10 cellular contexts compared by ENCODE assay signal in the genomic region with DNA sequence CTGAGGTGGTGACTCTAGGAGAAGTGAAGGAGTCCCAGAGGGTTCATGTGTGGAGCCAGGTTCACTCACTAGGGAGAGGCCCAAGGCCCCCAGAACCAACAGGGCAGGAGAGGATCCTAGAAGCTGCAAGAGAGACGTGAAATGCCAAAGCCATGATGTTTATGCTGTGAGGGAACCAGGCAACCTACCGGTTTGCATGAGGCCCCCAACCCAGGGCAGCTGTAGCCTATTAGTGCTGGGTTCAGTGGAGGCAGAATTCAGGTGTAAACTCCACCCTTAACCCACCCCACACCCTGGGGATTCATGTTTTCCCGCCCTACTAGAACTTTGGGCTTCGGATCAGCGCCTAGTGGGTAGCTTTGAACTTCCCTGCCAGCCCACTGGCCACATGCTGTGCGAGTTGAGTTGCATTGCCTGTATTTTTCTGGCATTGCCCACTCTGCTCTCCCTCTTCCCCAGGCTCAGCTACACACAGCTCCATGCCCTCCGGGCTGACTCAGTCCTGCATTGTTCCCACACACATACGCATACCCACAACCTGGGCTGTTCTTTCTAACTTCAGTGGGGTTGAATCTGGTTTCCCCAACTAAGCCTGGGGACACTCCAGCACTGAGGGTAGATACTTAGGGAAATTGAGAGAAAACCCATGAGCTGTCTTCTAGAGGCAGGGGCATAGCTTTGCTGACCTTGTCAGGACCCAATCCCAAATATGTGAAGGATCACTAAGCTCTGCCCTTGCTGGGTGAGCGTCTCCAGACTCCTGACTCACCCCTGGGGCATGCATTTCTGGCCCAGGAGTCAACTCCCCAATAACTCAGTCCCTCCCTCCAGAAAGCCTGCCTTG. TPM values are rescaled to one million over a fixed set of nuclear protein-coding genes. Genes with fewer than 3 reads are reported as not detected.
DNase-seq lines count a peak whose midpoint lies in the region; ATAC-seq, FAIRE-seq and TF ChIP-seq lines count a peak whose summit lies in the region.
"Had no signal": no experiment of that assay in that cellular context is flagged by ENCODE, and none has a peak within 500 bp of the region (broad histone marks: within the 10 kb centered on the region; RNA-seq: fewer than 3 reads in every experiment).

No MANE protein-coding gene starts in this region.

- peak overlapping the region; percentile 38 for H3K4me3 Mint-ChIP-seq in type B pancreatic cell

- no peaks in the 10 kb centered on the region for H3K27me3 ChIP-seq in heart right ventricle
- no peaks in the 10 kb centered on the region for H3K27me3 ChIP-seq in keratinocyte (ENCODE audit: control insufficient read depth, extremely low read depth, insufficient read depth, low read length)

- dilution Hi-C loops in keratinocyte (cut with MboI; ENCODE audit: extremely low pct_ligation_motif_present, low sequenced_read_pairs): no loop called here

- H2AFZ ChIP-seq in keratinocyte (ENCODE audit: control insufficient read depth, low read length): peak overlapping the region; percentile 68

- TF ChIP-seq CTCF in heart right ventricle (IDR thresholded peaks at IDR 0.05) (no peak), keratinocyte (optimal IDR thresholded peaks at IDR 0.05 in 1 of 3, IDR thresholded peaks at IDR 0.05 in 1 of 3, conservative IDR thresholded peaks at IDR 0.05 in 1 of 3; ENCODE audit: extremely low read depth in 1 of 3, insufficient read depth in 2 of 3, low read length in 3 of 3) (no peak), type B pancreatic cell (conservative IDR thresholded peaks at IDR 0.05) (no peak), GM10248 (IDR thresholded peaks at IDR 0.05; ENCODE audit: control extremely low read depth, extremely low read depth, low read depth, missing control alignments) (no peak)

- 80 to 82% methylated on average over 9 of the region's 9 CpGs for WGBS in heart right ventricle, 2 donors

- ATAC-seq in heart right ventricle: no peak
- ATAC-seq in left ventricle myocardium superior: no peak
- no peak for ATAC-seq in GM21723 (IDR thresholded peaks at IDR 0.05; ENCODE audit: unreplicated experiment)

- peak; percentile 90 for FAIRE-seq in keratinocyte (lab: Jason Lieb, UNC)
- FAIRE-seq: TTC549 had no signal

- H3K4me3 ChIP-seq in heart right ventricle (peak overlapping the region in 4 of 10 donors; percentile 75 to 95 (median 86)), keratinocyte (ENCODE audit: control insufficient read depth in 2 of 3, extremely low read depth in 1 of 3, insufficient read depth in 2 of 3, low read depth in 1 of 3, low read length in 3 of 3) (peak overlapping the region in 1 of 3 experiments; percentile 23)

- peaks cover 6% of the 10 kb centered on the region for H4K20me1 ChIP-seq in keratinocyte (ENCODE audit: control insufficient read depth, extremely low read depth, insufficient read depth, low read length)

- H3K36me3 Mint-ChIP-seq in type B pancreatic cell: peaks cover 17% of the 10 kb centered on the region

- no peaks in the 10 kb centered on the region for H3K27me3 Mint-ChIP-seq in type B pancreatic cell

- POLR2A ChIA-PET in GM10248 (lab: Yijun Ruan, JAX): interaction anchor here (1.0 kb wide), 1 partner anchor 36 kb away, joined by 3 read pairs; no protein-coding TSS in a partner anchor

- H3K4me1 ChIP-seq in heart right ventricle (peaks cover 20 to 81% (median 64%) of the 10 kb centered on the region in 9 donors), keratinocyte (ENCODE audit: control insufficient read depth, extremely low read depth, insufficient read depth, low read length) (peaks cover 43% of the 10 kb centered on the region)

- peak overlapping the region; percentile 47 for H3K9ac ChIP-seq in keratinocyte (ENCODE audit: control insufficient read depth, extremely low read depth, insufficient read depth, low read length)

- peaks cover 7% of the 10 kb centered on the region for H3K9me1 ChIP-seq in keratinocyte (ENCODE audit: control insufficient read depth, extremely low read depth, insufficient read depth, low read length)

- peak overlapping the region; percentile 36 for H3K27ac Mint-ChIP-seq in type B pancreatic cell

- peaks cover 14% of the 10 kb centered on the region for H3K79me2 ChIP-seq in keratinocyte (ENCODE audit: control insufficient read depth, insufficient read depth, low read length)

- peaks cover 23% of the 10 kb centered on the region for H3K4me1 Mint-ChIP-seq in type B pancreatic cell (ENCODE audit: unreplicated experiment)

- CTCF ChIA-PET in GM10248 (lab: Yijun Ruan, JAX): interaction anchor here (1.1 to 3.9 kb wide), 3 partner anchors 9 to 14 kb away, joined by 3 to 19 read pairs (median 5); no protein-coding TSS in a partner anchor

- H3K9me3 ChIP-seq in heart right ventricle (no peaks in the 10 kb centered on the region), keratinocyte (ENCODE audit: control insufficient read depth, low read depth, low read length) (no peaks in the 10 kb centered on the region)

- H3K9me3 Mint-ChIP-seq in type B pancreatic cell: no peaks in the 10 kb centered on the region

- H3K27ac ChIP-seq in heart right ventricle (peak overlapping the region in 8 of 10 donors; percentile 24 to 99 (median 94)), keratinocyte (ENCODE audit: control insufficient read depth, insufficient read depth, low read length) (peak overlapping the region; percentile 79)

- H3K4me2 ChIP-seq in keratinocyte (ENCODE audit: control insufficient read depth, extremely low read depth, insufficient read depth, low read depth, low read length): peak overlapping the region; percentile 83

- intact Hi-C loops in heart right ventricle (cut with DNase I): loop anchor here in 7 of 10 donors (2.0 to 10.0 kb wide), 8 partner anchors 49 to 96 kb away; partner anchors contain the start of genes NKTR (in 4 of the 7) and SEC22C (in 2 of the 7)
- intact Hi-C loops in left ventricle myocardium superior (cut with micrococcal nuclease): no loop called here

- H3K36me3 ChIP-seq in heart right ventricle (peaks cover 0 to 46% (median 5%) of the 10 kb centered on the region in 9 donors), keratinocyte (ENCODE audit: control insufficient read depth in 2 of 2, extremely low read depth in 1 of 2, insufficient read depth in 2 of 2, low read length in 2 of 2) (peaks cover 7 to 9% of the 10 kb centered on the region in 2 experiments)

- no peak for DNase-seq in heart right ventricle
- DNase-seq in left ventricle myocardium superior: no peak
- peak; percentile 82 for DNase-seq in astrocyte of the hippocampus (ENCODE audit: low read depth, low spot score)
- no peak for DNase-seq in keratinocyte (ENCODE audit: low read depth, low spot score)
- no peak for DNase-seq in type B pancreatic cell (ENCODE audit: extremely low spot score, unreplicated experiment)
- no peak for DNase-seq in GM10248 (ENCODE audit: extremely low spot score)
- no peak for DNase-seq in activated CD8-positive, alpha-beta memory T cell treated with anti-CD3 and anti-CD28 coated beads, Interleukin-2, amount 50 U/mL, for 4 hours
- DNase-seq: Calu3 had no signal

RNA-seq across cellular contexts. Expression of gene ZBTB47, which starts 2.0 kb away (rescaled TPM):
- 100 to 1,000 TPM in 9 of 10 donors, 10 to 100 TPM in 1; 86.7 to 145 (median 112) TPM for total RNA-seq in heart right ventricle
- polyA plus RNA-seq in heart right ventricle: 10 to 100 TPM; 52.2 to 68.9 TPM
- total RNA-seq in left ventricle myocardium superior: 90.5 TPM
- 5.1 to 10.6 TPM (median 8.0 TPM) in 3 replicates for polyA plus RNA-seq in keratinocyte
- polyA plus RNA-seq in keratinocyte (2011; ENCODE audit: low read depth): 1.1 TPM
- polyA plus RNA-seq in keratinocyte (2011; cell fraction: cytosol; rRNA removed): 6.1 and 10.8 TPM in 2 replicates
- 15.9 and 20.9 TPM in 2 replicates for polyA plus RNA-seq in keratinocyte (2011; cell fraction: nucleus; rRNA removed)
- polyA plus RNA-seq in keratinocyte (2012; ENCODE audit: low replicate concordance): 4.6 and 8.5 TPM in 2 replicates
- 9.9 to 20.0 TPM (median 18.4 TPM) in 3 replicates for polyA minus RNA-seq in keratinocyte
- 15.2 TPM for polyA minus RNA-seq in keratinocyte (2011; cell fraction: cytosol; rRNA and poly(A)+ RNA removed)
- polyA minus RNA-seq in keratinocyte (2011; cell fraction: nucleus; rRNA and poly(A)+ RNA removed): 13.5 and 13.7 TPM in 2 replicates
- total RNA-seq in type B pancreatic cell (ENCODE audit: low replicate concordance): 8.1 and 9.0 TPM in 2 replicates

RNA-seq across cellular contexts. Expression of gene KLHL40, which starts 33.9 kb away (rescaled TPM):
- total RNA-seq in heart right ventricle (1 to 10 TPM in 3 of 10 donors, under 1 TPM in 7; 0.26 to 1.6 (median 0.85) TPM), left ventricle myocardium superior (0.12 TPM), type B pancreatic cell (ENCODE audit: low replicate concordance) (0.12 TPM in 1 of 2 replicates, not detected in the other)
- polyA plus RNA-seq in heart right ventricle (1 to 10 TPM in 1 of 2 donors, under 1 TPM in 1; 0.51 to 8.3 TPM), keratinocyte (not detected in 3 replicates)
- polyA plus RNA-seq in keratinocyte (2011; ENCODE audit: low read depth): not detected
- not detected in 2 replicates for polyA plus RNA-seq in keratinocyte (2011; cell fraction: cytosol; rRNA removed)
- polyA plus RNA-seq in keratinocyte (2011; cell fraction: nucleus; rRNA removed): not detected in 2 replicates
- polyA plus RNA-seq in keratinocyte (2012; ENCODE audit: low replicate concordance): not detected in 2 replicates
- not detected in 3 replicates for polyA minus RNA-seq in keratinocyte
- not detected for polyA minus RNA-seq in keratinocyte (2011; cell fraction: cytosol; rRNA and poly(A)+ RNA removed)
- polyA minus RNA-seq in keratinocyte (2011; cell fraction: nucleus; rRNA and poly(A)+ RNA removed): not detected in 2 replicates
- total RNA-seq: Calu3 had no signal

RNA-seq across cellular contexts. Expression of gene NKTR, which starts 51.0 kb away (rescaled TPM):
- total RNA-seq in heart right ventricle (10 to 100 TPM; 19.7 to 28.4 (median 21.9) TPM), left ventricle myocardium superior (23.6 TPM), type B pancreatic cell (ENCODE audit: low replicate concordance) (63.0 and 97.1 TPM in 2 replicates)
- polyA plus RNA-seq in heart right ventricle (10 to 100 TPM; 10.2 to 59.3 TPM), keratinocyte (15.2 to 38.6 TPM (median 25.3 TPM) in 3 replicates)
- 129 TPM for polyA plus RNA-seq in keratinocyte (2011; ENCODE audit: low read depth)
- polyA plus RNA-seq in keratinocyte (2011; cell fraction: cytosol; rRNA removed): 4.2 and 7.9 TPM in 2 replicates
- polyA plus RNA-seq in keratinocyte (2011; cell fraction: nucleus; rRNA removed): 83.0 and 110 TPM in 2 replicates
- polyA plus RNA-seq in keratinocyte (2012; ENCODE audit: low replicate concordance): 11.3 and 17.9 TPM in 2 replicates
- 4.1 to 41.1 TPM (median 10.5 TPM) in 3 replicates for polyA minus RNA-seq in keratinocyte
- polyA minus RNA-seq in keratinocyte (2011; cell fraction: cytosol; rRNA and poly(A)+ RNA removed): 6.3 TPM
- 50.2 and 87.6 TPM in 2 replicates for polyA minus RNA-seq in keratinocyte (2011; cell fraction: nucleus; rRNA and poly(A)+ RNA removed)

RNA-seq across cellular contexts. Expression of gene HHATL, which starts 51.1 kb away (rescaled TPM):
- total RNA-seq in heart right ventricle: 100 to 1,000 TPM; 390 to 998 (median 624) TPM
- polyA plus RNA-seq in heart right ventricle: 1,000 to 10,000 TPM in 1 of 2 donors, 100 to 1,000 TPM in 1; 332 to 2,035 TPM
- 463 TPM for total RNA-seq in left ventricle myocardium superior
- not detected in 3 replicates for polyA plus RNA-seq in keratinocyte
- not detected for polyA plus RNA-seq in keratinocyte (2011; ENCODE audit: low read depth)
- polyA plus RNA-seq in keratinocyte (2011; cell fraction: cytosol; rRNA removed): 0.17 TPM in 1 of 2 replicates, not detected in the other
- polyA plus RNA-seq in keratinocyte (2011; cell fraction: nucleus; rRNA removed): not detected in 2 replicates
- polyA plus RNA-seq in keratinocyte (2012; ENCODE audit: low replicate concordance): not detected in 2 replicates
- not detected in 3 replicates for polyA minus RNA-seq in keratinocyte
- not detected for polyA minus RNA-seq in keratinocyte (2011; cell fraction: cytosol; rRNA and poly(A)+ RNA removed)
- polyA minus RNA-seq in keratinocyte (2011; cell fraction: nucleus; rRNA and poly(A)+ RNA removed): not detected in 2 replicates
- not detected in 2 replicates for total RNA-seq in type B pancreatic cell (ENCODE audit: low replicate concordance)
- total RNA-seq: Calu3 had no signal
